ENCODE assay signal across 7 cellular contexts in the genomic region with DNA sequence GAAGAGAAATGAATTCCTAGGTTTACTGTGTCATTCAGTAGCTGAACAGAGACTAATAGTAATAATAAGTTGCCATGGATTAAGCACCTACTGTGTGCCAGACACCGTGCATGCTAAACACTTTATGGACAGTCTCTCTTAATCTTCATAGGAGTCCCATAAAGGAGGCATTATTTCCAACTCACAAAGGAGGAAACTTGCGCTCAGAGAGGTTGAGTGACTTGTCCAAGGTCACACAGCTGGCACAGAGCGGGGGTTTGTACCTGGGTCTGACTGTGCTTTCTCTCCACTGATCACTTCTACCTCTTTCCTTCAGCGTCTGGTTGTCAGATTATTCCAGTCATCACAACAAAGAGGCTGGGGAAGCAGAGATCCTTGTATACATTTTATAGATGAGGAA.
"Had no signal": no experiment of that assay in that cellular context is flagged by ENCODE, and none has a peak within 500 bp of the region (broad histone marks: within the 10 kb centered on the region; RNA-seq: fewer than 3 reads in every experiment).

No MANE protein-coding gene starts in this region.

- H3K9me3 ChIP-seq: HAP-1 had no signal

- FAIRE-seq: HTR-8/SVneo had no signal

- H3K27ac ChIP-seq: KMS-11 had no signal

- H2AFZ ChIP-seq: GM23338 had no signal

- H3K4me3 ChIP-seq: GM23338, HAP-1 had no signal

- H3K9ac ChIP-seq: KMS-11 had no signal

- H3K4me2 ChIP-seq: GM23338, KMS-11 had no signal

- DNase-seq: H7, IMR-90, KBM-7 had no signal

- H3K4me1 ChIP-seq: HAP-1 had no signal
